In genomic region chr15:93235926-93236781, GRCh38 we compare ENCODE assay signal across 12 cellular contexts.
DNase-seq lines count a peak whose midpoint lies in the region; ATAC-seq lines count a peak whose summit lies in the region.
"Had no signal": no experiment of that assay in that cellular context is flagged by ENCODE, and none has a peak within 500 bp of the region (broad histone marks: within the 10 kb centered on the region; RNA-seq: fewer than 3 reads in every experiment).

No MANE protein-coding gene starts in this region.

- H3K36me3 ChIP-seq in aorta (ENCODE audit: control insufficient read depth in 1 of 2, insufficient read depth in 2 of 2, low read length in 1 of 2) = no peaks in the 10 kb centered on the region
- H3K36me3 ChIP-seq: BLaER1 treated with 17β-estradiol and CSF1 and Interleukin-3, amounts not matched to agents 10 nM and 100 nM; SJCRH30 had no signal

- no peaks in the 10 kb centered on the region for H3K9me3 Mint-ChIP-seq in effector memory CD8-positive, alpha-beta T cell
- H3K9me3 Mint-ChIP-seq in naive thymus-derived CD8-positive, alpha-beta T cell = peaks cover 0 to 2% (median 0%) of the 10 kb centered on the region in 9 donors

- no peaks in the 10 kb centered on the region for H3K36me3 Mint-ChIP-seq in effector memory CD8-positive, alpha-beta T cell (ENCODE audit: insufficient read depth)
- peaks cover 0 to 4% (median 0%) of the 10 kb centered on the region in 3 donors for H3K36me3 Mint-ChIP-seq in naive thymus-derived CD8-positive, alpha-beta T cell

- H3K27ac ChIP-seq in aorta (ENCODE audit: low read depth in 1 of 2, low read length in 2 of 2) = no peak overlapping the region
- H3K27ac ChIP-seq: BLaER1 treated with 17β-estradiol and CSF1 and Interleukin-3, amounts not matched to agents 10 nM and 100 nM; SJCRH30 had no signal

- DNase-seq in stimulated activated CD4-positive, alpha-beta T cell treated with anti-CD3 and anti-CD28 coated beads, Interleukin-15, amount 100 ng/mL, for 24 hours = peak; percentile 6
- no peak for DNase-seq in stimulated activated CD4-positive, alpha-beta T cell treated with anti-CD3 and anti-CD28 coated beads, Interleukin-4, amount 100 ng/mL, for 4 hours
- no peak for DNase-seq in effector memory CD8-positive, alpha-beta T cell
- no peak for DNase-seq in naive thymus-derived CD8-positive, alpha-beta T cell
- peak in 1 of 2 donors; percentile 81 for DNase-seq in aorta
- no peak for DNase-seq in NCI-H1436 treated with DMSO at 0.1 percent for 48 hours (lab: John Stamatoyannopoulos, UW)
- DNase-seq in Kasumi-1 (lab: John Stamatoyannopoulos, UW) = no peak
- DNase-seq: NCI-H1694, SJCRH30 had no signal

- no peaks in the 10 kb centered on the region for H3K9me3 ChIP-seq in aorta (ENCODE audit: control insufficient read depth, low read length)
- H3K9me3 ChIP-seq: SJCRH30 had no signal

- no peak overlapping the region for H3K4me3 ChIP-seq in aorta (ENCODE audit: low read length in 2 of 2)
- H3K4me3 ChIP-seq: BLaER1 treated with 17β-estradiol and CSF1 and Interleukin-3, amounts not matched to agents 10 nM and 100 nM; SJCRH30; smooth muscle cell had no signal

- ATAC-seq in effector memory CD8-positive, alpha-beta T cell (replicated peaks) = no peak
- ATAC-seq in naive thymus-derived CD8-positive, alpha-beta T cell = no peak
- ATAC-seq in aorta (ENCODE audit: low FRiP score) (peak; percentile 40), GM21515 (IDR thresholded peaks at IDR 0.05; ENCODE audit: unreplicated experiment) (no peak)

- no peak overlapping the region for H3K27ac Mint-ChIP-seq in effector memory CD8-positive, alpha-beta T cell
- peak overlapping the region in 1 of 10 donors; percentile 47 for H3K27ac Mint-ChIP-seq in naive thymus-derived CD8-positive, alpha-beta T cell

- WGBS in aorta, 2 donors = 78 to 80% methylated on average over 17 of the region's 17 CpGs

- H3K27me3 Mint-ChIP-seq in effector memory CD8-positive, alpha-beta T cell = peaks cover 34 to 78% of the 10 kb centered on the region in 2 donors
- H3K27me3 Mint-ChIP-seq in naive thymus-derived CD8-positive, alpha-beta T cell = peaks cover 6 to 26% (median 14%) of the 10 kb centered on the region in 5 donors

- H3K4me1 ChIP-seq in aorta (ENCODE audit: control insufficient read depth in 1 of 2, insufficient read depth in 2 of 2, low read length in 2 of 2) = no peaks in the 10 kb centered on the region

- intact Hi-C loops in aorta (cut with DNase I) = loop anchor here in 1 of 2 donors (10.0 kb wide), 1 partner anchor 61 kb away; no protein-coding TSS in a partner anchor

- no peaks in the 10 kb centered on the region for H3K27me3 ChIP-seq in aorta (ENCODE audit: control insufficient read depth in 1 of 2, insufficient read depth in 2 of 2, low read length in 1 of 2)
- H3K27me3 ChIP-seq: BLaER1 treated with 17β-estradiol and CSF1 and Interleukin-3, amounts not matched to agents 10 nM and 100 nM; SJCRH30 had no signal

- POLR2A ChIA-PET in naive thymus-derived CD8-positive, alpha-beta T cell (lab: Charles Lee) = no interaction called here

- peaks cover 16 to 17% of the 10 kb centered on the region in 2 donors for H3K4me1 Mint-ChIP-seq in effector memory CD8-positive, alpha-beta T cell (ENCODE audit: low read depth in 2 of 2)
- peaks cover 0 to 11% (median 4%) of the 10 kb centered on the region in 4 donors for H3K4me1 Mint-ChIP-seq in naive thymus-derived CD8-positive, alpha-beta T cell

- H3K4me3 Mint-ChIP-seq in effector memory CD8-positive, alpha-beta T cell = peak overlapping the region; percentile 17 to 35
- H3K4me3 Mint-ChIP-seq in naive thymus-derived CD8-positive, alpha-beta T cell = peak overlapping the region; percentile 9 to 72 (median 60)
